ENCODE assay signal across 1 cellular context in genomic region chr19:33287438-33287837, GRCh38.
TF ChIP-seq lines count a peak whose summit lies in the region.

No MANE protein-coding gene starts in this region.

TF ChIP-seq in A549, 52 proteins besides CTCF, POLR2A, EP300 and RAD21 (continued from another document):
- TF ChIP-seq REST (IDR thresholded peaks at IDR 0.05) (no peak), GATA3 (IDR thresholded peaks at IDR 0.05; ENCODE audit: borderline replicate concordance) (no peak), HEYL (CRISPR knock-in tag; IDR thresholded peaks at IDR 0.05) (no peak)
